In the genomic region with DNA sequence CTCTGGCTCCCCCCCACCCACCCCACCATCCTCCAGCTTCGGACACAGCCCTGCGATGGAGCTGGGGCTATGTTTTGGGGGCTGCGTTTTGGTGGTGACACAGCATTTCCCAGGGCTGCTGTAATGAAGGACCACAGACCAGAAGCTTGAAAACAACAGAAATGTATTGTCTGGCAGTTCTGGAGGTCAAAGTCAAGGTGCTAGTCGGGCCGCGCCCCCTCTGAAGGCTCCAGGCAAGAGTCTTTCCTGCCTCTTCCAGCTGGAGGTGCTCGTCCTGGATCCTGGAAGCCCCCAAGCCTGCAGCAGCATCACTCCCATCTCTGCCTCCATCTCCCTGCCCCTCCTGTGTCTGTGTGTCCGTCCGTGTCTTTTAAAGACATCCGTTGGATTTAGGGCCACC, we compare ENCODE assay signal across 1 cellular context.
TF ChIP-seq lines count a peak whose summit lies in the region.

No MANE protein-coding gene starts in this region.

TF ChIP-seq in GM23338, 12 proteins besides CTCF, POLR2A, EP300 and RAD21 (continued from another document):
- TF ChIP-seq ZNF462 (CRISPR knock-in tag; IDR thresholded peaks at IDR 0.05) (no peak), NANOG (IDR thresholded peaks at IDR 0.05; ENCODE audit: borderline replicate concordance) (no peak)
TF ChIP-seq in GM23338: peak in this region for 0.
